In genomic region chr7:130418306-130418705, GRCh38 we compare ENCODE assay signal across 28 cellular contexts. TPM values are rescaled to one million over a fixed set of nuclear protein-coding genes. Genes with fewer than 3 reads are reported as not detected.
DNase-seq lines count a peak whose midpoint lies in the region; ATAC-seq, FAIRE-seq and TF ChIP-seq lines count a peak whose summit lies in the region.
"Had no signal": no experiment of that assay in that cellular context is flagged by ENCODE, and none has a peak within 500 bp of the region (broad histone marks: within the 10 kb centered on the region; RNA-seq: fewer than 3 reads in every experiment).

No MANE protein-coding gene starts in this region.

- no peak overlapping the region for H3K27ac ChIP-seq in CD4-positive, alpha-beta T cell (ENCODE audit: low read depth, low read length)
- peak overlapping the region; percentile 66 for H3K27ac ChIP-seq in DND-41 (ENCODE audit: low read length)
- peak overlapping the region; percentile 93 for H3K27ac ChIP-seq in keratinocyte (ENCODE audit: control insufficient read depth, insufficient read depth, low read length)
- H3K27ac ChIP-seq in thyroid gland = no peak overlapping the region
- H3K27ac ChIP-seq: parathyroid adenoma, sigmoid colon, SJCRH30, thoracic aorta, VCaP had no signal

- H3K4me3 Mint-ChIP-seq in CD4-positive, alpha-beta T cell = no peak overlapping the region
- no peak overlapping the region for H3K4me3 Mint-ChIP-seq in activated naive CD8-positive, alpha-beta T cell treated with anti-CD3 and anti-CD28 coated beads for 36 hours

- peak overlapping the region; percentile 12; the same call in 1 of the 2 replicates for H2AFZ ChIP-seq in DND-41 (ENCODE audit: low read depth, low read length)
- H2AFZ ChIP-seq in keratinocyte (ENCODE audit: control insufficient read depth, low read length) = peak overlapping the region; percentile 97
- H2AFZ ChIP-seq: parathyroid adenoma had no signal

- WGBS in thyroid gland, 2 donors = 96 to 97% methylated on average over 7 of the region's 7 CpGs

- no peak for DNase-seq in CD4-positive, alpha-beta T cell
- DNase-seq in DND-41 (no peak), keratinocyte (ENCODE audit: low read depth, low spot score) (peak; percentile 25), thyroid gland (no peak), dermis blood vessel endothelial cell (no peak)
- no peak for DNase-seq in activated naive CD8-positive, alpha-beta T cell treated with anti-CD3 and anti-CD28 coated beads for 36 hours
- DNase-seq in central memory CD4-positive, alpha-beta T cell = no peak
- DNase-seq: activated CD4-positive, alpha-beta T cell treated with anti-CD3 and anti-CD28 coated beads, Interleukin-2, amount 50 U/mL, for 48 hours; activated T-cell treated with anti-CD3 and anti-CD28 coated beads, Interleukin-2, amount 50 U/mL, for 1 hour; adrenal gland; CD4-positive, CD25-positive, alpha-beta regulatory T cell; foreskin melanocyte; hypothalamus; islet precursor cell; KBM-7; NCI-H1694 treated with DMSO at 0.1 percent for 48 hours; NCI-H226; NCI-H82; sigmoid colon; SJCRH30 had no signal

- H3K27me3 Mint-ChIP-seq in CD4-positive, alpha-beta T cell = no peaks in the 10 kb centered on the region
- no peaks in the 10 kb centered on the region for H3K27me3 Mint-ChIP-seq in activated naive CD8-positive, alpha-beta T cell treated with anti-CD3 and anti-CD28 coated beads for 36 hours

- POLR2A ChIA-PET in CD4-positive, alpha-beta T cell (lab: Charles Lee) = interaction anchor here (2.0 kb wide), 1 partner anchor 24 kb away, joined by 7 read pairs; no protein-coding TSS in a partner anchor

- no peaks in the 10 kb centered on the region for H3K9me1 ChIP-seq in keratinocyte (ENCODE audit: control insufficient read depth, extremely low read depth, insufficient read depth, low read length)

- no peak for ATAC-seq in CD4-positive, alpha-beta T cell (ENCODE audit: poor library complexity)
- no peak for ATAC-seq in DND-41 (ENCODE audit: insufficient read depth, low read depth)

- H4K20me1 ChIP-seq in DND-41 (ENCODE audit: insufficient read depth, low read length) = no peaks in the 10 kb centered on the region
- H4K20me1 ChIP-seq in keratinocyte (ENCODE audit: control insufficient read depth, extremely low read depth, insufficient read depth, low read length) = no peaks in the 10 kb centered on the region

- dilution Hi-C loops in keratinocyte (cut with MboI; ENCODE audit: extremely low pct_ligation_motif_present, low sequenced_read_pairs) = no loop called here

- H3K9ac ChIP-seq in DND-41 (ENCODE audit: low read depth, low read length) (no peak overlapping the region), keratinocyte (ENCODE audit: control insufficient read depth, extremely low read depth, insufficient read depth, low read length) (peak overlapping the region; percentile 60)
- H3K9ac ChIP-seq: parathyroid adenoma had no signal

- FAIRE-seq in keratinocyte (lab: Jason Lieb, UNC) = peak; percentile 96
- FAIRE-seq: H1 had no signal

- H3K4me1 ChIP-seq in DND-41 (ENCODE audit: insufficient read depth, low read length) (peaks cover 51% of the 10 kb centered on the region), keratinocyte (ENCODE audit: control insufficient read depth, extremely low read depth, insufficient read depth, low read length) (peaks cover 26% of the 10 kb centered on the region), thyroid gland (no peaks in the 10 kb centered on the region)
- H3K4me1 ChIP-seq: parathyroid adenoma had no signal

- peaks cover 81% of the 10 kb centered on the region for H3K4me1 Mint-ChIP-seq in CD4-positive, alpha-beta T cell (ENCODE audit: low read depth)
- peaks cover 81% of the 10 kb centered on the region for H3K4me1 Mint-ChIP-seq in activated naive CD8-positive, alpha-beta T cell treated with anti-CD3 and anti-CD28 coated beads for 36 hours

- no peak overlapping the region for H3K4me3 ChIP-seq in DND-41 (ENCODE audit: low read depth in 1 of 2, low read length in 2 of 2)
- H3K4me3 ChIP-seq in keratinocyte (ENCODE audit: control insufficient read depth in 2 of 3, extremely low read depth in 1 of 3, insufficient read depth in 2 of 3, low read depth in 1 of 3, low read length in 3 of 3) = peak overlapping the region in 1 of 3 experiments; percentile 36
- no peak overlapping the region for H3K4me3 ChIP-seq in thyroid gland (replicated peaks in 1 of 3)
- H3K4me3 ChIP-seq: adrenal gland, sigmoid colon, SJCRH30, thoracic aorta had no signal

- no peaks in the 10 kb centered on the region for H3K9me3 ChIP-seq in CD4-positive, alpha-beta T cell (ENCODE audit: control insufficient read depth, low read length)
- H3K9me3 ChIP-seq in DND-41 (ENCODE audit: insufficient read depth, low read length, severe bottlenecking) (no peaks in the 10 kb centered on the region), keratinocyte (ENCODE audit: control insufficient read depth, low read depth, low read length) (no peaks in the 10 kb centered on the region), thyroid gland (no peaks in the 10 kb centered on the region)
- H3K9me3 ChIP-seq: adrenal gland, sigmoid colon, SJCRH30, thoracic aorta had no signal

- no peaks in the 10 kb centered on the region for H3K27me3 ChIP-seq in CD4-positive, alpha-beta T cell (ENCODE audit: control insufficient read depth, insufficient read depth, low read length)
- no peaks in the 10 kb centered on the region for H3K27me3 ChIP-seq in DND-41 (ENCODE audit: insufficient read depth, low read length, poor library complexity)
- no peaks in the 10 kb centered on the region for H3K27me3 ChIP-seq in keratinocyte (ENCODE audit: control insufficient read depth, extremely low read depth, insufficient read depth, low read length)
- H3K27me3 ChIP-seq in thyroid gland = no peaks in the 10 kb centered on the region
- H3K27me3 ChIP-seq: adrenal gland, sigmoid colon, SJCRH30 had no signal

- no peaks in the 10 kb centered on the region for H3K9me3 Mint-ChIP-seq in CD4-positive, alpha-beta T cell
- no peaks in the 10 kb centered on the region for H3K9me3 Mint-ChIP-seq in activated naive CD8-positive, alpha-beta T cell treated with anti-CD3 and anti-CD28 coated beads for 36 hours
- H3K9me3 Mint-ChIP-seq: CD4-positive, CD25-positive, alpha-beta regulatory T cell had no signal

- H3K36me3 ChIP-seq in DND-41 (ENCODE audit: insufficient read depth, low read length) = no peaks in the 10 kb centered on the region; the same call in 1 of the 2 replicates
- no peaks in the 10 kb centered on the region for H3K36me3 ChIP-seq in keratinocyte (ENCODE audit: control insufficient read depth in 2 of 2, extremely low read depth in 1 of 2, insufficient read depth in 2 of 2, low read length in 2 of 2)
- H3K36me3 ChIP-seq in thyroid gland = no peaks in the 10 kb centered on the region
- H3K36me3 ChIP-seq: adrenal gland, sigmoid colon, thoracic aorta had no signal

- intact Hi-C loops in CD4-positive, alpha-beta T cell (cut with DNase I, micrococcal nuclease) = no loop called here
- intact Hi-C loops in thyroid gland (cut with DNase I) = no loop called here

- no peak for TF ChIP-seq CTCF in CD4-positive, alpha-beta T cell (IDR thresholded peaks at IDR 0.05)
- TF ChIP-seq CTCF in DND-41 (IDR thresholded peaks at IDR 0.05; ENCODE audit: borderline replicate concordance, extremely low read depth, low read length, poor library complexity, severe bottlenecking) (no peak), keratinocyte (optimal IDR thresholded peaks at IDR 0.05 in 1 of 3, IDR thresholded peaks at IDR 0.05 in 1 of 3, conservative IDR thresholded peaks at IDR 0.05 in 1 of 3; ENCODE audit: extremely low read depth in 1 of 3, insufficient read depth in 2 of 3, low read length in 3 of 3) (no peak), thyroid gland (IDR thresholded peaks at IDR 0.05) (no peak)

- CTCF ChIA-PET in CD4-positive, alpha-beta T cell (lab: Charles Lee) = no interaction called here

- H3K36me3 Mint-ChIP-seq in CD4-positive, alpha-beta T cell (ENCODE audit: low read depth) = no peaks in the 10 kb centered on the region
- peaks cover 20% of the 10 kb centered on the region for H3K36me3 Mint-ChIP-seq in activated naive CD8-positive, alpha-beta T cell treated with anti-CD3 and anti-CD28 coated beads for 36 hours

- H3K79me2 ChIP-seq in DND-41 (ENCODE audit: insufficient read depth, low read length) = no peaks in the 10 kb centered on the region
- H3K79me2 ChIP-seq in keratinocyte (ENCODE audit: control insufficient read depth, insufficient read depth, low read length) = no peaks in the 10 kb centered on the region
- H3K79me2 ChIP-seq: parathyroid adenoma had no signal

- TF ChIP-seq POLR2A in thyroid gland (IDR thresholded peaks at IDR 0.05) = no peak

- no peak overlapping the region for H3K4me2 ChIP-seq in DND-41 (ENCODE audit: insufficient read depth, low read length)
- peak overlapping the region; percentile 76 for H3K4me2 ChIP-seq in keratinocyte (ENCODE audit: control insufficient read depth, extremely low read depth, insufficient read depth, low read depth, low read length)

- H3K27ac Mint-ChIP-seq in CD4-positive, alpha-beta T cell = peak overlapping the region; percentile 81
- peak overlapping the region; percentile 91 for H3K27ac Mint-ChIP-seq in activated naive CD8-positive, alpha-beta T cell treated with anti-CD3 and anti-CD28 coated beads for 36 hours

RNA-seq across cellular contexts. Expression of gene CEP41, which starts 22.5 kb away (rescaled TPM):
- 1 to 10 TPM; 3.3 to 4.8 TPM for total RNA-seq in CD4-positive, alpha-beta T cell
- total RNA-seq in activated naive CD8-positive, alpha-beta T cell treated with anti-CD3 and anti-CD28 coated beads for 36 hours = 10 to 100 TPM; 22.3 to 26.5 TPM
- 10.1 to 21.5 TPM (median 13.4 TPM) in 3 replicates for polyA plus RNA-seq in keratinocyte
- polyA plus RNA-seq in keratinocyte (2011; ENCODE audit: low read depth) = 2.1 TPM
- 6.8 and 8.6 TPM in 2 replicates for polyA plus RNA-seq in keratinocyte (2011; cell fraction: cytosol; rRNA removed)
- polyA plus RNA-seq in keratinocyte (2011; cell fraction: nucleus; rRNA removed) = 16.0 and 17.1 TPM in 2 replicates
- polyA plus RNA-seq in keratinocyte (2012; ENCODE audit: low replicate concordance) = 4.4 and 9.6 TPM in 2 replicates
- polyA minus RNA-seq in keratinocyte = 4.9 to 8.7 TPM (median 8.7 TPM) in 3 replicates
- polyA minus RNA-seq in keratinocyte (2011; cell fraction: cytosol; rRNA and poly(A)+ RNA removed) = 8.6 TPM
- 6.3 and 15.1 TPM in 2 replicates for polyA minus RNA-seq in keratinocyte (2011; cell fraction: nucleus; rRNA and poly(A)+ RNA removed)
- total RNA-seq in thyroid gland (10 to 100 TPM in 1 of 4 donors, 1 to 10 TPM in 3; 3.1 to 10.7 (median 7.9) TPM), dermis blood vessel endothelial cell (11.4 and 12.4 TPM in 2 replicates)

RNA-seq across cellular contexts. Expression of gene CPA1, which starts 38.0 kb away (rescaled TPM):
- total RNA-seq in CD4-positive, alpha-beta T cell = not detected
- total RNA-seq in activated naive CD8-positive, alpha-beta T cell treated with anti-CD3 and anti-CD28 coated beads for 36 hours = not detected
- not detected in 3 replicates for polyA plus RNA-seq in keratinocyte
- not detected for polyA plus RNA-seq in keratinocyte (2011; ENCODE audit: low read depth)
- not detected in 2 replicates for polyA plus RNA-seq in keratinocyte (2011; cell fraction: cytosol; rRNA removed)
- polyA plus RNA-seq in keratinocyte (2011; cell fraction: nucleus; rRNA removed) = not detected in 2 replicates
- polyA plus RNA-seq in keratinocyte (2012; ENCODE audit: low replicate concordance) = not detected in 2 replicates
- 0.56 TPM in 1 of 3 replicates, not detected in the others for polyA minus RNA-seq in keratinocyte
- polyA minus RNA-seq in keratinocyte (2011; cell fraction: cytosol; rRNA and poly(A)+ RNA removed) = not detected
- not detected in 2 replicates for polyA minus RNA-seq in keratinocyte (2011; cell fraction: nucleus; rRNA and poly(A)+ RNA removed)
- 1 to 10 TPM in 1 of 4 donors, not detected in 3; 1.3 TPM for total RNA-seq in thyroid gland
- total RNA-seq in dermis blood vessel endothelial cell = not detected in 2 replicates
- total RNA-seq: cardiac septum; CD4-positive, CD25-positive, alpha-beta regulatory T cell; epithelial cell of proximal tubule; H1; lung microvascular endothelial cell; T-helper 1 cell treated with Interleukin-12 subunit alpha and Interleukin-12 subunit beta and Interleukin-4 antibody, amounts not matched to agents 30 ng/mL and 1 ng/mL, for 36 hours had no signal
- polyA plus RNA-seq: H1 had no signal

Comparison
In these comparisons a context has a peak if more than half of its experiments do, and no peak if none do; other contexts are left out.
1. H3K27ac ChIP-seq: peak in DND-41 (single experiment) and keratinocyte (single experiment); none in CD4-positive, alpha-beta T cell (single experiment) and thyroid gland (0 of 3).